18 cellular contexts compared by ENCODE assay signal in genomic region chr2:192265751-192266150, GRCh38.
DNase-seq lines count a peak whose midpoint lies in the region; ATAC-seq and TF ChIP-seq lines count a peak whose summit lies in the region.
"Had no signal": no experiment of that assay in that cellular context is flagged by ENCODE, and none has a peak within 500 bp of the region (broad histone marks: within the 10 kb centered on the region; RNA-seq: fewer than 3 reads in every experiment).

No MANE protein-coding gene starts in this region.

- no peak for TF ChIP-seq RAD21 in IMR-90 (IDR thresholded peaks at IDR 0.05; ENCODE audit: low read length)

- H4K8ac ChIP-seq in IMR-90 (ENCODE audit: low read depth in 2 of 2, low read length in 2 of 2) = no peak overlapping the region

- no peak overlapping the region for H3K14ac ChIP-seq in IMR-90 (replicated peaks; ENCODE audit: low read depth, low read length)

- peak overlapping the region; percentile 35 for H2BK5ac ChIP-seq in IMR-90 (ENCODE audit: low read depth, low read length, poor library complexity, severe bottlenecking)

- no peak overlapping the region; the same call in 1 of the 2 replicates for H3K18ac ChIP-seq in IMR-90 (ENCODE audit: low read depth, low read length)

- H3K4me3 Mint-ChIP-seq in activated naive CD8-positive, alpha-beta T cell treated with anti-CD3 and anti-CD28 coated beads for 36 hours = no peak overlapping the region
- H3K4me3 Mint-ChIP-seq in WTC11 = no peak overlapping the region
- no peak overlapping the region for H3K4me3 Mint-ChIP-seq in effector memory CD8-positive, alpha-beta T cell
- H3K4me3 Mint-ChIP-seq: CD8-positive, alpha-beta memory T cell; H9 had no signal

- in situ Hi-C loops in IMR-90 (cut with MboI; ENCODE audit: low sequenced_read_pairs) = no loop called here

- no CpG with 5 or more reads among the region's 2 CpGs for WGBS in IMR-90 (ENCODE audit: extremely low coverage in 2 of 2, insufficient read length in 1 of 2), 2 experiments

- dilution Hi-C loops in IMR-90 (cut with HindIII; ENCODE audit: low sequenced_read_pairs, unreplicated experiment) = no loop called here

- H3K9ac ChIP-seq in IMR-90 (ENCODE audit: low read depth, low read length) = no peak overlapping the region
- H3K9ac ChIP-seq: BLaER1 treated with 17β-estradiol and CSF1 and Interleukin-3, amounts not matched to agents 10 nM and 100 nM had no signal

- no peak overlapping the region for H4K91ac ChIP-seq in IMR-90 (ENCODE audit: insufficient read depth, low read depth, low read length)

- no peaks in the 10 kb centered on the region for H3K79me2 ChIP-seq in ACC112 (ENCODE audit: control insufficient read depth, insufficient read depth, low read length, unreplicated experiment)

- CTCF ChIA-PET in IMR-90 (lab: Yijun Ruan, JAX) (no interaction called here), WTC11 (lab: Charles Lee) (no interaction called here)

- H3K36me3 Mint-ChIP-seq in activated naive CD8-positive, alpha-beta T cell treated with anti-CD3 and anti-CD28 coated beads for 36 hours = no peaks in the 10 kb centered on the region
- no peaks in the 10 kb centered on the region for H3K36me3 Mint-ChIP-seq in WTC11
- H3K36me3 Mint-ChIP-seq in effector memory CD8-positive, alpha-beta T cell (ENCODE audit: insufficient read depth) = no peaks in the 10 kb centered on the region
- H3K36me3 Mint-ChIP-seq: CD8-positive, alpha-beta memory T cell had no signal

- H3K9me1 ChIP-seq in IMR-90 (ENCODE audit: insufficient read depth, low read length) = no peaks in the 10 kb centered on the region

- peak overlapping the region; percentile 46; the same call in 1 of the 2 replicates for H2BK120ac ChIP-seq in IMR-90 (ENCODE audit: low read depth, low read length)

- no TSS peak for BruUV-seq in IMR-90 (replicated peaks; lab: Mats Ljungman, UMichigan)

- no peak overlapping the region for H3K23ac ChIP-seq in IMR-90 (ENCODE audit: low read depth, low read length)

- H2AK9ac ChIP-seq in IMR-90 (replicated peaks; ENCODE audit: low read depth, low read length, poor library complexity) = no peak overlapping the region

- no peak overlapping the region for H3K4ac ChIP-seq in IMR-90 (ENCODE audit: low read depth, low read length)

- H2AK5ac ChIP-seq in IMR-90 (ENCODE audit: low read depth, low read length) = no peak overlapping the region

- TF ChIP-seq POLR2A in IMR-90 (IDR thresholded peaks at IDR 0.05; ENCODE audit: low read depth, low read length) = no peak

- H3K27ac ChIP-seq in ACC112 (ENCODE audit: low read depth, low read length) (no peak overlapping the region), IMR-90 (ENCODE audit: insufficient read depth, low read length) (no peak overlapping the region)
- H3K27ac ChIP-seq: HL-60, PC-9, RWPE1 had no signal

- H3K9me3 ChIP-seq in IMR-90 (ENCODE audit: control insufficient read depth, insufficient read depth, low read length) = no peaks in the 10 kb centered on the region
- H3K9me3 ChIP-seq: BLaER1 treated with 17β-estradiol and CSF1 and Interleukin-3, amounts not matched to agents 10 nM and 100 nM had no signal

- no peaks in the 10 kb centered on the region for H3K79me1 ChIP-seq in IMR-90 (ENCODE audit: low read depth in 1 of 2, low read length in 2 of 2)

- H3K4me3 ChIP-seq in ACC112 (ENCODE audit: low read depth, low read length) (no peak overlapping the region), IMR-90 (ENCODE audit: insufficient read depth, low read depth, low read length) (no peak overlapping the region), choroid plexus epithelial cell (ENCODE audit: low read depth, low read length) (no peak overlapping the region), foreskin fibroblast (ENCODE audit: low read depth in 1 of 2, low read length in 2 of 2) (no peak overlapping the region)
- H3K4me3 ChIP-seq: BLaER1 treated with 17β-estradiol and CSF1 and Interleukin-3, amounts not matched to agents 10 nM and 100 nM; PC-9 had no signal

- POLR2A ChIA-PET in IMR-90 (lab: Charles Lee; ENCODE audit: unreplicated experiment) = no interaction called here
- POLR2A ChIA-PET in WTC11 (lab: Charles Lee) = no interaction called here

- H3K36me3 ChIP-seq in ACC112 (ENCODE audit: insufficient read depth, low read length) = no peaks in the 10 kb centered on the region
- H3K36me3 ChIP-seq in IMR-90 (ENCODE audit: control insufficient read depth, insufficient read depth, low read length) = no peaks in the 10 kb centered on the region
- H3K36me3 ChIP-seq: BLaER1 treated with 17β-estradiol and CSF1 and Interleukin-3, amounts not matched to agents 10 nM and 100 nM had no signal

- no peak overlapping the region for H2BK15ac ChIP-seq in IMR-90 (ENCODE audit: low read depth, low read length)

- no peaks in the 10 kb centered on the region for H4K20me1 ChIP-seq in IMR-90 (ENCODE audit: insufficient read depth, low read length)
- H4K20me1 ChIP-seq: BLaER1 treated with 17β-estradiol and CSF1 and Interleukin-3, amounts not matched to agents 10 nM and 100 nM had no signal

- H3K9me3 Mint-ChIP-seq in activated naive CD8-positive, alpha-beta T cell treated with anti-CD3 and anti-CD28 coated beads for 36 hours = no peaks in the 10 kb centered on the region
- H3K9me3 Mint-ChIP-seq in WTC11 = no peaks in the 10 kb centered on the region
- H3K9me3 Mint-ChIP-seq in effector memory CD8-positive, alpha-beta T cell = no peaks in the 10 kb centered on the region
- H3K9me3 Mint-ChIP-seq: CD8-positive, alpha-beta memory T cell; H9 had no signal

- H2BK20ac ChIP-seq in IMR-90 (ENCODE audit: low read depth, low read length) = peak overlapping the region; percentile 50; the same call in 1 of the 2 replicates

- no peak overlapping the region; the same call in 1 of the 2 replicates for H4K5ac ChIP-seq in IMR-90 (ENCODE audit: low read depth, low read length)

- no peak overlapping the region for H3K27ac Mint-ChIP-seq in activated naive CD8-positive, alpha-beta T cell treated with anti-CD3 and anti-CD28 coated beads for 36 hours
- no peak overlapping the region for H3K27ac Mint-ChIP-seq in WTC11
- no peak overlapping the region for H3K27ac Mint-ChIP-seq in effector memory CD8-positive, alpha-beta T cell
- H3K27ac Mint-ChIP-seq: CD8-positive, alpha-beta memory T cell; H9 had no signal

- H3K27me3 ChIP-seq in ACC112 (ENCODE audit: insufficient read depth, low read length) (no peaks in the 10 kb centered on the region), IMR-90 (ENCODE audit: control insufficient read depth, insufficient read depth, low read length) (no peaks in the 10 kb centered on the region)
- H3K27me3 ChIP-seq: BLaER1 treated with 17β-estradiol and CSF1 and Interleukin-3, amounts not matched to agents 10 nM and 100 nM had no signal

- no peak overlapping the region for H3K4me2 ChIP-seq in IMR-90 (ENCODE audit: low read depth, low read length)
- H3K4me2 ChIP-seq: PC-9 had no signal

- DNase-seq in IMR-90 = peak; percentile 34
- DNase-seq in choroid plexus epithelial cell (ENCODE audit: low read depth) = peak; percentile 12
- peak; percentile 6 to 32 for DNase-seq in foreskin fibroblast
- no peak for DNase-seq in activated naive CD8-positive, alpha-beta T cell treated with anti-CD3 and anti-CD28 coated beads for 36 hours
- no peak for DNase-seq in WTC11 (ENCODE audit: low spot score)
- DNase-seq in effector memory CD8-positive, alpha-beta T cell = no peak
- DNase-seq: CD8-positive, alpha-beta memory T cell; DMS79 treated with DMSO at 0.1 percent for 48 hours; H9; NCI-H1436; NCI-H1930; NCI-H526; PC-9; SIG-M5 had no signal

- H3K4me1 Mint-ChIP-seq in activated naive CD8-positive, alpha-beta T cell treated with anti-CD3 and anti-CD28 coated beads for 36 hours = no peaks in the 10 kb centered on the region
- H3K4me1 Mint-ChIP-seq in WTC11 = no peaks in the 10 kb centered on the region
- no peaks in the 10 kb centered on the region for H3K4me1 Mint-ChIP-seq in effector memory CD8-positive, alpha-beta T cell (ENCODE audit: low read depth in 2 of 2)
- H3K4me1 Mint-ChIP-seq: CD8-positive, alpha-beta memory T cell; H9 had no signal

- H2AFZ ChIP-seq in ACC112 (ENCODE audit: low read length, unreplicated experiment) (peak overlapping the region; percentile 13), IMR-90 (replicated peaks; ENCODE audit: low read length, poor library complexity) (no peak overlapping the region)
- H2AFZ ChIP-seq: PC-9 had no signal

- no peak for TF ChIP-seq CTCF in IMR-90 (conservative IDR thresholded peaks at IDR 0.05; ENCODE audit: low read depth, low read length)
- TF ChIP-seq CTCF in choroid plexus epithelial cell (conservative IDR thresholded peaks at IDR 0.05; ENCODE audit: low read depth, low read length) = no peak
- TF ChIP-seq CTCF in foreskin fibroblast (IDR thresholded peaks at IDR 0.05; ENCODE audit: low read depth, low read length) = no peak
- TF ChIP-seq CTCF in WTC11 (IDR thresholded peaks at IDR 0.05) = no peak

- no peak overlapping the region for H3K56ac ChIP-seq in IMR-90 (ENCODE audit: extremely low read depth, insufficient read depth, low read length)

- H3K4me1 ChIP-seq in ACC112 (ENCODE audit: control insufficient read depth, insufficient read depth, low read length, unreplicated experiment) (peaks cover 26% of the 10 kb centered on the region), IMR-90 (ENCODE audit: control insufficient read depth, insufficient read depth, low read length) (peaks cover 5% of the 10 kb centered on the region)

- no peaks in the 10 kb centered on the region for H3K27me3 Mint-ChIP-seq in activated naive CD8-positive, alpha-beta T cell treated with anti-CD3 and anti-CD28 coated beads for 36 hours
- H3K27me3 Mint-ChIP-seq in WTC11 (ENCODE audit: low read depth) = no peaks in the 10 kb centered on the region
- no peaks in the 10 kb centered on the region for H3K27me3 Mint-ChIP-seq in effector memory CD8-positive, alpha-beta T cell
- H3K27me3 Mint-ChIP-seq: CD8-positive, alpha-beta memory T cell had no signal

- intact Hi-C loops in IMR-90 (cut with micrococcal nuclease) = no loop called here

- peak; percentile 49; the same call in 1 of the 2 replicates for ATAC-seq in IMR-90 (ENCODE audit: low read depth)
- no peak for ATAC-seq in WTC11
- ATAC-seq in effector memory CD8-positive, alpha-beta T cell (replicated peaks) = no peak

TF ChIP-seq in IMR-90, 13 proteins besides CTCF, POLR2A, EP300 and RAD21:
- TF ChIP-seq MAZ (IDR thresholded peaks at IDR 0.05; ENCODE audit: borderline replicate concordance, low read depth, low read length) = no peak
- no peak for TF ChIP-seq FOS (IDR thresholded peaks at IDR 0.05; ENCODE audit: low read depth, low read length)
- TF ChIP-seq NFE2L2 (IDR thresholded peaks at IDR 0.05; ENCODE audit: low read depth, low read length) = 0 out of 2 replicates have a peak, but pooled peaks have one; percentile 18
TF ChIP-seq in IMR-90: peak in this region for 1.

TF ChIP-seq in WTC11, 78 proteins besides CTCF, POLR2A, EP300 and RAD21 (continues in another document):
- TF ChIP-seq TEAD1 (CRISPR knock-in tag; IDR thresholded peaks at IDR 0.05) (no peak), ETV6 (CRISPR knock-in tag; IDR thresholded peaks at IDR 0.05) (no peak)

Comparison
In these comparisons a context has a peak if more than half of its experiments do, and no peak if none do; other contexts are left out.
1. DNase-seq: peak in IMR-90 (single experiment), choroid plexus epithelial cell (single experiment) and foreskin fibroblast (2 of 2); none in activated naive CD8-positive, alpha-beta T cell treated with anti-CD3 and anti-CD28 coated beads for 36 hours (single experiment), WTC11 (single experiment) and effector memory CD8-positive, alpha-beta T cell (0 of 3).